ENCODE assay signal across 1 cellular context in genomic region chrX:53882331-53882730, GRCh38.
A peak's percentile ranks its signal among the peaks of the same experiment; 100 is the strongest.
TF ChIP-seq lines count a peak whose summit lies in the region.

No MANE protein-coding gene starts in this region.

TF ChIP-seq in HepG2, 621 proteins besides CTCF, POLR2A, EP300 and RAD21 (continued from another document and continues in another):
- TF ChIP-seq PRDM10 (CRISPR knock-in tag; IDR thresholded peaks at IDR 0.05; ENCODE audit: low read depth): no peak
- no peak for TF ChIP-seq NCOR1 (IDR thresholded peaks at IDR 0.05; ENCODE audit: borderline replicate concordance, low read length)
- TF ChIP-seq HBP1 (CRISPR knock-in tag; IDR thresholded peaks at IDR 0.05; ENCODE audit: low read depth): no peak
- TF ChIP-seq FOXK2 (IDR thresholded peaks at IDR 0.05): peak; percentile 22; the same call in 1 of the 2 replicates
- TF ChIP-seq RXRB (CRISPR knock-in tag; IDR thresholded peaks at IDR 0.05; ENCODE audit: borderline replicate concordance): peak; percentile 58
- no peak for TF ChIP-seq TBP (CRISPR knock-in tag; IDR thresholded peaks at IDR 0.05)
- no peak for TF ChIP-seq ZNF615 (CRISPR knock-in tag; IDR thresholded peaks at IDR 0.05; ENCODE audit: borderline replicate concordance)
- TF ChIP-seq HDAC1 (CRISPR knock-in tag; IDR thresholded peaks at IDR 0.05): peak; percentile 63; the same call in 1 of the 2 replicates
- TF ChIP-seq, protein P1, sequence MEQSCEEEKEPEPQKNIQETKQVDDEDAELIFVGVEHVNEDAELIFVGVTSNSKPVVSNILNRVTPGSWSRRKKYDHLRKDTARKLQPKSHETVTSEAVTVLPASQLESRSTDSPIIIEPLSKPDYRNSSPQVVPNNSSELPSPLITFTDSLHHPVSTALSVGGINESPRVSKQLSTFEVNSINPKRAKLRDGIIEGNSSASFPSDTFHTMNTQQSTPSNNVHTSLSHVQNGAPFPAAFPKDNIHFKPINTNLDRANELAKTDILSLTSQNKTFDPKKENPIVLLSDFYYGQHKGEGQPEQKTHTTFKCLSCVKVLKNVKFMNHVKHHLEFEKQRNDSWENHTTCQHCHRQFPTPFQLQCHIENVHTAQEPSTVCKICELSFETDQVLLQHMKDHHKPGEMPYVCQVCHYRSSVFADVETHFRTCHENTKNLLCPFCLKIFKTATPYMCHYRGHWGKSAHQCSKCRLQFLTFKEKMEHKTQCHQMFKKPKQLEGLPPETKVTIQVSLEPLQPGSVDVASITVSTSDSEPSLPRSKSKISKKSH (CRISPR knock-in tag; IDR thresholded peaks at IDR 0.05; ENCODE audit: borderline replicate concordance): no peak
- no peak for TF ChIP-seq NFKB2 (CRISPR knock-in tag; IDR thresholded peaks at IDR 0.05; ENCODE audit: borderline replicate concordance)
- TF ChIP-seq MEIS2 (CRISPR knock-in tag; IDR thresholded peaks at IDR 0.05): peak; percentile 60; the same call in 1 of the 2 replicates
- no peak for TF ChIP-seq SOX13 (IDR thresholded peaks at IDR 0.05)
- peak in 1 of 2 experiments; percentile 86; a peak in 2 of 4 replicates for TF ChIP-seq SOX13 (CRISPR knock-in tag; conservative IDR thresholded peaks at IDR 0.05 in 1 of 2, IDR thresholded peaks at IDR 0.05 in 1 of 2)
- no peak for TF ChIP-seq ZBTB7B (CRISPR knock-in tag; IDR thresholded peaks at IDR 0.05)
- TF ChIP-seq, protein P2, sequence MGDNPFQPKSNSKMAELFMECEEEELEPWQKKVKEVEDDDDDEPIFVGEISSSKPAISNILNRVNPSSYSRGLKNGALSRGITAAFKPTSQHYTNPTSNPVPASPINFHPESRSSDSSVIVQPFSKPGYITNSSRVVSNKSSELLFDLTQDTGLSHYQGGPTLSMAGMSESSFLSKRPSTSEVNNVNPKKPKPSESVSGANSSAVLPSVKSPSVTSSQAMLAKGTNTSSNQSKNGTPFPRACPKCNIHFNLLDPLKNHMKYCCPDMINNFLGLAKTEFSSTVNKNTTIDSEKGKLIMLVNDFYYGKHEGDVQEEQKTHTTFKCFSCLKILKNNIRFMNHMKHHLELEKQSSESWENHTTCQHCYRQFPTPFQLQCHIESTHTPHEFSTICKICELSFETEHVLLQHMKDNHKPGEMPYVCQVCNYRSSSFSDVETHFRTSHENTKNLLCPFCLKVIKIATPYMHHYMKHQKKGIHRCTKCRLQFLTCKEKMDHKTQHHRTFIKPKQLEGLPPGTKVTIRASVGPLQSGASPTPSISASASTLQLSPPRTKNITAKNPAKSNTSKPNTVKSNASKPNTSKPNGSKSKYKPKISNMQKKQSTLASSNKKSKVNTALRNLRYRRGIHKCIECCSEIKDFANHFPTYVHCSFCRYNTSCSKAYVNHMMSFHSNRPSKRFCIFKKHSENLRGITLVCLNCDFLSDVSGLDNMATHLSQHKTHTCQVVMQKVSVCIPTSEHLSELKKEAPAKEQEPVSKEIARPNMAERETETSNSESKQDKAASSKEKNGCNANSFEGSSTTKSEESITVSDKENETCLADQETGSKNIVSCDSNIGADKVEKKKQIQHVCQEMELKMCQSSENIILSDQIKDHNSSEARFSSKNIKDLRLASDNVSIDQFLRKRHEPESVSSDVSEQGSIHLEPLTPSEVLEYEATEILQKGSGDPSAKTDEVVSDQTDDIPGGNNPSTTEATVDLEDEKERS (CRISPR knock-in tag; IDR thresholded peaks at IDR 0.05): no peak
- no peak for TF ChIP-seq AGO2 (optimal IDR thresholded peaks at IDR 0.05; ENCODE audit: low read depth, low read length)
- TF ChIP-seq ZNF232 (CRISPR knock-in tag; IDR thresholded peaks at IDR 0.05; ENCODE audit: borderline replicate concordance): no peak
- TF ChIP-seq PLRG1 (conservative IDR thresholded peaks at IDR 0.05): no peak
- no peak for TF ChIP-seq TGIF2 (CRISPR knock-in tag; IDR thresholded peaks at IDR 0.05)
- peak; percentile 69; the same call in 1 of the 2 replicates for TF ChIP-seq HMG20A (CRISPR knock-in tag; IDR thresholded peaks at IDR 0.05; ENCODE audit: borderline replicate concordance)
- no peak for TF ChIP-seq POLR2G (IDR thresholded peaks at IDR 0.05; ENCODE audit: low read depth, low read length)
- TF ChIP-seq, protein P3, sequence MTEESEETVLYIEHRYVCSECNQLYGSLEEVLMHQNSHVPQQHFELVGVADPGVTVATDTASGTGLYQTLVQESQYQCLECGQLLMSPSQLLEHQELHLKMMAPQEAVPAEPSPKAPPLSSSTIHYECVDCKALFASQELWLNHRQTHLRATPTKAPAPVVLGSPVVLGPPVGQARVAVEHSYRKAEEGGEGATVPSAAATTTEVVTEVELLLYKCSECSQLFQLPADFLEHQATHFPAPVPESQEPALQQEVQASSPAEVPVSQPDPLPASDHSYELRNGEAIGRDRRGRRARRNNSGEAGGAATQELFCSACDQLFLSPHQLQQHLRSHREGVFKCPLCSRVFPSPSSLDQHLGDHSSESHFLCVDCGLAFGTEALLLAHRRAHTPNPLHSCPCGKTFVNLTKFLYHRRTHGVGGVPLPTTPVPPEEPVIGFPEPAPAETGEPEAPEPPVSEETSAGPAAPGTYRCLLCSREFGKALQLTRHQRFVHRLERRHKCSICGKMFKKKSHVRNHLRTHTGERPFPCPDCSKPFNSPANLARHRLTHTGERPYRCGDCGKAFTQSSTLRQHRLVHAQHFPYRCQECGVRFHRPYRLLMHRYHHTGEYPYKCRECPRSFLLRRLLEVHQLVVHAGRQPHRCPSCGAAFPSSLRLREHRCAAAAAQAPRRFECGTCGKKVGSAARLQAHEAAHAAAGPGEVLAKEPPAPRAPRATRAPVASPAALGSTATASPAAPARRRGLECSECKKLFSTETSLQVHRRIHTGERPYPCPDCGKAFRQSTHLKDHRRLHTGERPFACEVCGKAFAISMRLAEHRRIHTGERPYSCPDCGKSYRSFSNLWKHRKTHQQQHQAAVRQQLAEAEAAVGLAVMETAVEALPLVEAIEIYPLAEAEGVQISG (CRISPR knock-in tag; IDR thresholded peaks at IDR 0.05): no peak
- 0 out of 2 replicates have a peak, but pooled peaks have one; percentile 54 for TF ChIP-seq ZNF746 (CRISPR knock-in tag; IDR thresholded peaks at IDR 0.05)
- TF ChIP-seq TBX2 (CRISPR knock-in tag; IDR thresholded peaks at IDR 0.05; ENCODE audit: borderline replicate concordance): peak; percentile 73
- TF ChIP-seq SKIL (CRISPR knock-in tag; IDR thresholded peaks at IDR 0.05; ENCODE audit: borderline replicate concordance): 0 out of 2 replicates have a peak, but pooled peaks have one; percentile 22
- no peak for TF ChIP-seq ZNF782 (CRISPR knock-in tag; IDR thresholded peaks at IDR 0.05; ENCODE audit: borderline replicate concordance)
- TF ChIP-seq, protein P4, sequence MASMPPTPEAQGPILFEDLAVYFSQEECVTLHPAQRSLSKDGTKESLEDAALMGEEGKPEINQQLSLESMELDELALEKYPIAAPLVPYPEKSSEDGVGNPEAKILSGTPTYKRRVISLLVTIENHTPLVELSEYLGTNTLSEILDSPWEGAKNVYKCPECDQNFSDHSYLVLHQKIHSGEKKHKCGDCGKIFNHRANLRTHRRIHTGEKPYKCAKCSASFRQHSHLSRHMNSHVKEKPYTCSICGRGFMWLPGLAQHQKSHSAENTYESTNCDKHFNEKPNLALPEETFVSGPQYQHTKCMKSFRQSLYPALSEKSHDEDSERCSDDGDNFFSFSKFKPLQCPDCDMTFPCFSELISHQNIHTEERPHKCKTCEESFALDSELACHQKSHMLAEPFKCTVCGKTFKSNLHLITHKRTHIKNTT (CRISPR knock-in tag; IDR thresholded peaks at IDR 0.05): no peak
- TF ChIP-seq, protein P5, sequence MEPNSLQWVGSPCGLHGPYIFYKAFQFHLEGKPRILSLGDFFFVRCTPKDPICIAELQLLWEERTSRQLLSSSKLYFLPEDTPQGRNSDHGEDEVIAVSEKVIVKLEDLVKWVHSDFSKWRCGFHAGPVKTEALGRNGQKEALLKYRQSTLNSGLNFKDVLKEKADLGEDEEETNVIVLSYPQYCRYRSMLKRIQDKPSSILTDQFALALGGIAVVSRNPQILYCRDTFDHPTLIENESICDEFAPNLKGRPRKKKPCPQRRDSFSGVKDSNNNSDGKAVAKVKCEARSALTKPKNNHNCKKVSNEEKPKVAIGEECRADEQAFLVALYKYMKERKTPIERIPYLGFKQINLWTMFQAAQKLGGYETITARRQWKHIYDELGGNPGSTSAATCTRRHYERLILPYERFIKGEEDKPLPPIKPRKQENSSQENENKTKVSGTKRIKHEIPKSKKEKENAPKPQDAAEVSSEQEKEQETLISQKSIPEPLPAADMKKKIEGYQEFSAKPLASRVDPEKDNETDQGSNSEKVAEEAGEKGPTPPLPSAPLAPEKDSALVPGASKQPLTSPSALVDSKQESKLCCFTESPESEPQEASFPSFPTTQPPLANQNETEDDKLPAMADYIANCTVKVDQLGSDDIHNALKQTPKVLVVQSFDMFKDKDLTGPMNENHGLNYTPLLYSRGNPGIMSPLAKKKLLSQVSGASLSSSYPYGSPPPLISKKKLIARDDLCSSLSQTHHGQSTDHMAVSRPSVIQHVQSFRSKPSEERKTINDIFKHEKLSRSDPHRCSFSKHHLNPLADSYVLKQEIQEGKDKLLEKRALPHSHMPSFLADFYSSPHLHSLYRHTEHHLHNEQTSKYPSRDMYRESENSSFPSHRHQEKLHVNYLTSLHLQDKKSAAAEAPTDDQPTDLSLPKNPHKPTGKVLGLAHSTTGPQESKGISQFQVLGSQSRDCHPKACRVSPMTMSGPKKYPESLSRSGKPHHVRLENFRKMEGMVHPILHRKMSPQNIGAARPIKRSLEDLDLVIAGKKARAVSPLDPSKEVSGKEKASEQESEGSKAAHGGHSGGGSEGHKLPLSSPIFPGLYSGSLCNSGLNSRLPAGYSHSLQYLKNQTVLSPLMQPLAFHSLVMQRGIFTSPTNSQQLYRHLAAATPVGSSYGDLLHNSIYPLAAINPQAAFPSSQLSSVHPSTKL (CRISPR knock-in tag; IDR thresholded peaks at IDR 0.05): peak; percentile 82
- TF ChIP-seq KDM3A (CRISPR knock-in tag; IDR thresholded peaks at IDR 0.05; ENCODE audit: low read depth): no peak
- TF ChIP-seq, protein P6, sequence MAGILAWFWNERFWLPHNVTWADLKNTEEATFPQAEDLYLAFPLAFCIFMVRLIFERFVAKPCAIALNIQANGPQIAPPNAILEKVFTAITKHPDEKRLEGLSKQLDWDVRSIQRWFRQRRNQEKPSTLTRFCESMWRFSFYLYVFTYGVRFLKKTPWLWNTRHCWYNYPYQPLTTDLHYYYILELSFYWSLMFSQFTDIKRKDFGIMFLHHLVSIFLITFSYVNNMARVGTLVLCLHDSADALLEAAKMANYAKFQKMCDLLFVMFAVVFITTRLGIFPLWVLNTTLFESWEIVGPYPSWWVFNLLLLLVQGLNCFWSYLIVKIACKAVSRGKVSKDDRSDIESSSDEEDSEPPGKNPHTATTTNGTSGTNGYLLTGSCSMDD (CRISPR knock-in tag; IDR thresholded peaks at IDR 0.05): no peak
- TF ChIP-seq ZBTB34 (CRISPR knock-in tag; IDR thresholded peaks at IDR 0.05): no peak
- no peak for TF ChIP-seq IRX3 (CRISPR knock-in tag; IDR thresholded peaks at IDR 0.05; ENCODE audit: borderline replicate concordance, low read depth)
